Comparison of ENCODE assay signal across 9 cellular contexts in the genomic region with DNA sequence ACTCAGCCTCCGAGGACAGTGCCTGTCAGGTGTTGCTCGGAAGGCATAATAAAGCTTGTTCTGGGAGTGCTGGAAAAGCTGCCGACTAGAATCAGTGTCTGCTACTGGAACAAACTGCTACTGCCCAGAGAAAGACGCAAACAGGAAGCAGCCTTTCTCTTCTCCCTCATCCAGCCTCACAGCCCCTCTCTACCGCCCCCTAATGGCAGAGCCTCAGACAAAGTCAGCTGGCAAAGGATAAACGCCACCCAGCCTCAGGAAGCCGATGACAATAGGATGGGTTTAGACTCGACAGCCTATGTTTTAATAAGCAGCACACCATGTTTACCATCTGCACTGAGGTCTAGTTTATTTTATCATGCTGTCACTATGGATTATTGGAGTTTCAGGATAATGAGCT.
DNase-seq lines count a peak whose midpoint lies in the region; ATAC-seq, FAIRE-seq and TF ChIP-seq lines count a peak whose summit lies in the region.
"Had no signal": no experiment of that assay in that cellular context is flagged by ENCODE, and none has a peak within 500 bp of the region (broad histone marks: within the 10 kb centered on the region; RNA-seq: fewer than 3 reads in every experiment).

No MANE protein-coding gene starts in this region.

- BruUV-seq in Calu3 (replicated peaks; lab: Mats Ljungman, UMichigan) (no TSS peak), HepG2 (replicated peaks; lab: Mats Ljungman, UMichigan) (no TSS peak)

- TF ChIP-seq POLR2A in adrenal gland (IDR thresholded peaks at IDR 0.05), result no peak
- TF ChIP-seq POLR2A in HepG2 (IDR thresholded peaks at IDR 0.05; ENCODE audit: insufficient read depth in 1 of 2, low read depth in 2 of 2, low read length in 2 of 2), result no peak

- no peaks in the 10 kb centered on the region for H3K27me3 ChIP-seq in adrenal gland
- H3K27me3 ChIP-seq in HepG2 (ENCODE audit: control insufficient read depth in 1 of 2, insufficient read depth in 2 of 2, low read length in 2 of 2), result no peaks in the 10 kb centered on the region; a peak in 1 of 5 replicates

- H3K36me3 ChIP-seq in adrenal gland (replicated peaks in 1 of 2) (no peaks in the 10 kb centered on the region), HepG2 (replicated peaks in 1 of 2; ENCODE audit: control insufficient read depth in 1 of 2, insufficient read depth in 2 of 2, low read length in 2 of 2) (no peaks in the 10 kb centered on the region)

- no peaks in the 10 kb centered on the region for H3K36me3 Mint-ChIP-seq in Calu3 (ENCODE audit: insufficient read depth, unreplicated experiment)
- H3K36me3 Mint-ChIP-seq in T-helper 2 cell treated with Interferon-gamma antibody and Interleukin-4, amounts not matched to agents 5 μg/mL and 100 μg/mL, for 36 hours (ENCODE audit: low read depth), result no peaks in the 10 kb centered on the region
- H3K36me3 Mint-ChIP-seq: activated naive CD4-positive, alpha-beta T cell treated with anti-CD3 and anti-CD28 coated beads, Interleukin-2, amount 50 U/mL, for 24 hours had no signal

- DNase-seq in Calu3 (peak; percentile 66), HEK293T (ENCODE audit: extremely low spot score) (peak; percentile 63), adrenal gland (peak; percentile 21 to 57 (median 31)), HepG2 (ENCODE audit: low spot score) (peak; percentile 46), NCI-H2029 (lab: John Stamatoyannopoulos, UW) (no peak)
- DNase-seq in stimulated activated naive CD4-positive, alpha-beta T cell treated with Interleukin-2 at 50 U/mL for 16 hours (lab: John Stamatoyannopoulos, UW), result no peak
- DNase-seq in T-helper 2 cell treated with Interferon-gamma antibody and Interleukin-4, amounts not matched to agents 5 μg/mL and 100 μg/mL, for 36 hours (ENCODE audit: low spot score), result no peak

- H3K4me3 Mint-ChIP-seq in Calu3 (ENCODE audit: low read depth, unreplicated experiment), result no peak overlapping the region
- no peak overlapping the region for H3K4me3 Mint-ChIP-seq in T-helper 2 cell treated with Interferon-gamma antibody and Interleukin-4, amounts not matched to agents 5 μg/mL and 100 μg/mL, for 36 hours
- H3K4me3 Mint-ChIP-seq: activated naive CD4-positive, alpha-beta T cell treated with anti-CD3 and anti-CD28 coated beads, Interleukin-2, amount 50 U/mL, for 24 hours had no signal

- POLR2A ChIA-PET in HEK293T (lab: Yijun Ruan, JAX) (interaction anchor here (0.9 to 1.4 kb wide), 2 partner anchors 14 to 36 kb away, joined by 3 read pairs; no protein-coding TSS in a partner anchor), HepG2 (lab: Yijun Ruan, JAX) (no interaction called here)

- peak; percentile 63 for ATAC-seq in HepG2
- no peak for ATAC-seq in HG02973 (IDR thresholded peaks at IDR 0.05; ENCODE audit: unreplicated experiment)

- TF ChIP-seq EP300 in HepG2 (IDR thresholded peaks at IDR 0.05; ENCODE audit: low read depth in 2 of 2, low read length in 2 of 2) (no peak), HepG2 (CRISPR knock-in tag; IDR thresholded peaks at IDR 0.05; ENCODE audit: borderline replicate concordance) (no peak)

- TF ChIP-seq CTCF in Calu3 (IDR thresholded peaks at IDR 0.05; ENCODE audit: unreplicated experiment) (peak; percentile 44), adrenal gland (IDR thresholded peaks at IDR 0.05) (peak in 4 of 6 experiments; percentile 5 to 44 (median 28)), HepG2 (CRISPR knock-in tag; IDR thresholded peaks at IDR 0.05) (peak; percentile 75)

- H3K27ac ChIP-seq in adrenal gland (no peak overlapping the region), HepG2 (ENCODE audit: extremely low read length, insufficient read depth, low read length) (no peak overlapping the region)

- FAIRE-seq in HepG2 (lab: Jason Lieb, UNC), result no peak

- 0 out of 2 replicates have a peak, but pooled peaks have one; percentile 42 for TF ChIP-seq RAD21 in HepG2 (CRISPR knock-in tag; IDR thresholded peaks at IDR 0.05)

- H2AFZ ChIP-seq in HepG2 (ENCODE audit: low read length), result no peak overlapping the region

- in situ Hi-C loops in HepG2 (cut with HindIII; ENCODE audit: extremely low pct_ligation_motif_present, low pct_unique_long_range_greater_than_20kb), result no loop called here

- H3K9me3 ChIP-seq in adrenal gland (replicated peaks in 1 of 3), result peaks cover 0 to 6% (median 0%) of the 10 kb centered on the region in 3 donors
- H3K9me3 ChIP-seq in HepG2 (ENCODE audit: low read length), result peaks cover 10% of the 10 kb centered on the region

- peak overlapping the region; percentile 18; the same call in 1 of the 2 replicates for H3K4me2 ChIP-seq in HepG2 (ENCODE audit: low read depth, low read length)

- peaks cover 5% of the 10 kb centered on the region for H3K9me3 Mint-ChIP-seq in Calu3 (ENCODE audit: low read depth, unreplicated experiment)
- H3K9me3 Mint-ChIP-seq in T-helper 2 cell treated with Interferon-gamma antibody and Interleukin-4, amounts not matched to agents 5 μg/mL and 100 μg/mL, for 36 hours, result peaks cover 13% of the 10 kb centered on the region

- H3K4me3 ChIP-seq in adrenal gland (no peak overlapping the region), HepG2 (replicated peaks in 1 of 3; ENCODE audit: insufficient read depth in 1 of 3, low read depth in 2 of 3, low read length in 3 of 3) (no peak overlapping the region)

- CTCF ChIA-PET in Calu3 (lab: Charles Lee) (interaction anchor here (0.6 to 1.7 kb wide), 5 partner anchors 13 to 455 kb away, joined by 3 to 5 read pairs (median 4); no protein-coding TSS in a partner anchor), HEK293T (lab: Yijun Ruan, JAX) (interaction anchor here (0.6 to 2.0 kb wide), 8 partner anchors 12 to 477 kb away, joined by 3 to 11 read pairs (median 3); no protein-coding TSS in a partner anchor), HepG2 (lab: Yijun Ruan, JAX; ENCODE audit: low intra/inter-chr PET ratio, low total read pairs) (interaction anchor here (1.1 kb wide), 1 partner anchor 456 kb away, joined by 4 read pairs; no protein-coding TSS in a partner anchor)

- intact Hi-C loops in Calu3 (cut with micrococcal nuclease; ENCODE audit: unreplicated experiment), result loop anchor here (1.0 kb wide), 1 partner anchor 122 kb away; no protein-coding TSS in a partner anchor
- intact Hi-C loops in adrenal gland (cut with DNase I), result no loop called here
- intact Hi-C loops in HepG2 (cut with micrococcal nuclease; ENCODE audit: unreplicated experiment), result no loop called here

- peaks cover 19% of the 10 kb centered on the region for H3K4me1 Mint-ChIP-seq in Calu3 (ENCODE audit: low read depth, unreplicated experiment)
- H3K4me1 Mint-ChIP-seq in T-helper 2 cell treated with Interferon-gamma antibody and Interleukin-4, amounts not matched to agents 5 μg/mL and 100 μg/mL, for 36 hours (ENCODE audit: low read depth), result no peaks in the 10 kb centered on the region
- H3K4me1 Mint-ChIP-seq: activated naive CD4-positive, alpha-beta T cell treated with anti-CD3 and anti-CD28 coated beads, Interleukin-2, amount 50 U/mL, for 24 hours had no signal

- no peak overlapping the region for H3K9ac ChIP-seq in HepG2 (ENCODE audit: insufficient read depth, low read depth, low read length)

- H3K79me2 ChIP-seq in HepG2 (ENCODE audit: insufficient read depth, low read length), result no peaks in the 10 kb centered on the region

- no peaks in the 10 kb centered on the region for H3K27me3 Mint-ChIP-seq in Calu3 (ENCODE audit: unreplicated experiment)
- H3K27me3 Mint-ChIP-seq in T-helper 2 cell treated with Interferon-gamma antibody and Interleukin-4, amounts not matched to agents 5 μg/mL and 100 μg/mL, for 36 hours (ENCODE audit: low read depth), result no peaks in the 10 kb centered on the region
- H3K27me3 Mint-ChIP-seq: activated naive CD4-positive, alpha-beta T cell treated with anti-CD3 and anti-CD28 coated beads, Interleukin-2, amount 50 U/mL, for 24 hours had no signal

- H3K4me1 ChIP-seq in adrenal gland (replicated peaks in 1 of 2) (no peaks in the 10 kb centered on the region), HepG2 (ENCODE audit: insufficient read depth, low read length) (peaks cover 2% of the 10 kb centered on the region; the same call in 1 of the 2 replicates)

- H3K27ac Mint-ChIP-seq in Calu3 (ENCODE audit: unreplicated experiment), result no peak overlapping the region
- H3K27ac Mint-ChIP-seq in T-helper 2 cell treated with Interferon-gamma antibody and Interleukin-4, amounts not matched to agents 5 μg/mL and 100 μg/mL, for 36 hours, result no peak overlapping the region
- H3K27ac Mint-ChIP-seq: activated naive CD4-positive, alpha-beta T cell treated with anti-CD3 and anti-CD28 coated beads, Interleukin-2, amount 50 U/mL, for 24 hours had no signal

- WGBS in adrenal gland, 4 donors, result 64 to 65% (median 65%) methylated on average over 8 of the region's 8 CpGs
- WGBS in HepG2 (ENCODE audit: low lambda C conversion rate), result 49% methylated on average over 6 of the region's 8 CpGs

- no peaks in the 10 kb centered on the region for H4K20me1 ChIP-seq in HepG2 (ENCODE audit: insufficient read depth, low read length)

TF ChIP-seq in HEK293T, 16 proteins besides CTCF, POLR2A, EP300 and RAD21 (continues in another document):
- TF ChIP-seq NFRKB (IDR thresholded peaks at IDR 0.05) (no peak), L3MBTL2 (conservative IDR thresholded peaks at IDR 0.05) (no peak), FOXM1 (IDR thresholded peaks at IDR 0.05; ENCODE audit: borderline replicate concordance) (no peak), ELF4 (IDR thresholded peaks at IDR 0.05) (no peak), BHLHE40 (IDR thresholded peaks at IDR 0.05; ENCODE audit: borderline replicate concordance) (no peak), SP1 (IDR thresholded peaks at IDR 0.05) (no peak), LEF1 (IDR thresholded peaks at IDR 0.05; ENCODE audit: borderline replicate concordance) (no peak), FOXA1 (IDR thresholded peaks at IDR 0.05) (no peak), ZNF384 (IDR thresholded peaks at IDR 0.05) (no peak)

TF ChIP-seq in HepG2, 621 proteins besides CTCF, POLR2A, EP300 and RAD21 (continues in another document):
- TF ChIP-seq HMGA1 (CRISPR knock-in tag; conservative IDR thresholded peaks at IDR 0.05), result no peak
- TF ChIP-seq MED8 (CRISPR knock-in tag; IDR thresholded peaks at IDR 0.05; ENCODE audit: insufficient replicate concordance), result no peak
- no peak for TF ChIP-seq YY1 (IDR thresholded peaks at IDR 0.05; ENCODE audit: insufficient read depth, insufficient replicate concordance, low read depth, low read length)
- TF ChIP-seq SP140L (CRISPR knock-in tag; IDR thresholded peaks at IDR 0.05; ENCODE audit: borderline replicate concordance), result no peak
- TF ChIP-seq ZNF160 (CRISPR knock-in tag; IDR thresholded peaks at IDR 0.05), result no peak
- TF ChIP-seq GABPB1 (CRISPR knock-in tag; IDR thresholded peaks at IDR 0.05), result peak; percentile 62
- no peak for TF ChIP-seq HOXD1 (CRISPR knock-in tag; IDR thresholded peaks at IDR 0.05)
- TF ChIP-seq, protein P1, sequence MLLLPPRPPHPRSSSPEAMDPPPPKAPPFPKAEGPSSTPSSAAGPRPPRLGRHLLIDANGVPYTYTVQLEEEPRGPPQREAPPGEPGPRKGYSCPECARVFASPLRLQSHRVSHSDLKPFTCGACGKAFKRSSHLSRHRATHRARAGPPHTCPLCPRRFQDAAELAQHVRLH (CRISPR knock-in tag; IDR thresholded peaks at IDR 0.05; ENCODE audit: borderline replicate concordance, low read depth), result no peak
- no peak for TF ChIP-seq REL (CRISPR knock-in tag; conservative IDR thresholded peaks at IDR 0.05)
- no peak for TF ChIP-seq CEBPG (CRISPR knock-in tag; IDR thresholded peaks at IDR 0.05)
- TF ChIP-seq DR1 (CRISPR knock-in tag; IDR thresholded peaks at IDR 0.05), result no peak
- no peak for TF ChIP-seq ZNF33B (CRISPR knock-in tag; IDR thresholded peaks at IDR 0.05)

Comparison
In these comparisons a context has a peak if more than half of its experiments do, and no peak if none do; other contexts are left out.
1. DNase-seq: peak in Calu3 (single experiment), HEK293T (single experiment), adrenal gland (7 of 7) and HepG2 (single experiment); none in stimulated activated naive CD4-positive, alpha-beta T cell treated with Interleukin-2 at 50 U/mL for 16 hours (single experiment), NCI-H2029 (single experiment) and T-helper 2 cell treated with Interferon-gamma antibody and Interleukin-4, amounts not matched to agents 5 μg/mL and 100 μg/mL, for 36 hours (single experiment).
2. Peak in every context shown above with its lines, with median percentiles within 50 percentile points of each other: CTCF ChIP-seq.